Comparison of ENCODE assay signal across 34 cellular contexts in the genomic region with DNA sequence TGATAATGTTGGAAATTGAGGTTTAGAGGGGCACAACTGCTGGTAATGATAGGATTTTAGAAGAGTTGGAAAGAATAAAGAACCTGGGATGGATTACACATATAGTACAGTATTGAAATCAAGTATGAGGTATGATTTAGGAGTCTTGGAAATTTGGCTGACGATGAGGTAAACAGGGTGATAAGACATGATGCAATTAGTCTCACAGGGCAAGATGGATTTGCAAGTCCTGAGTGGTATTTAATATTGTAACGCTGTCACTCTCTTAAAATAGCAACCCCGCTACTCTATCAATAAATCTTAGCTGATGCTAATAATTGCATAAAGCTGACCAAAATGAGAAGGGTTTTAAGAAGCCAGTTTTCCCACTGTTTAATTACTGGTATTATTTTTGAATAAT.
"Had no signal": no experiment of that assay in that cellular context is flagged by ENCODE, and none has a peak within 500 bp of the region (broad histone marks: within the 10 kb centered on the region; RNA-seq: fewer than 3 reads in every experiment).

No MANE protein-coding gene starts in this region.

- H3K4me1 ChIP-seq: adrenal gland, body of pancreas, breast epithelium had no signal

- H3K4me3 Mint-ChIP-seq: activated B cell treated with CpG ODN at 0.5 μM for 24 hours; activated CD4-positive, alpha-beta memory T cell treated with anti-CD3 and anti-CD28 coated beads for 36 hours; activated CD4-positive, alpha-beta T cell treated with anti-CD3 and anti-CD28 coated beads, Interleukin-2, amount 10 ng/mL, durations not matched to agents 24 days and 14 days; activated CD8-positive, alpha-beta T cell treated with anti-CD3 and anti-CD28 coated beads for 36 hours; activated naive CD4-positive, alpha-beta T cell treated with anti-CD3 and anti-CD28 coated beads for 36 hours; activated naive CD8-positive, alpha-beta T cell treated with anti-CD3 and anti-CD28 coated beads for 36 hours; activated T-cell treated with anti-CD3 and anti-CD28 coated beads, Interleukin-2, amount 50 U/mL, for 4 hours; activated T-cell treated with anti-CD3 and anti-CD28 coated beads, Interleukin-2, amount 50 U/mL, for 72 hours; activated T-helper 1 cell treated with anti-CD3 and anti-CD28 coated beads, Interleukin-12 subunit alpha, Interleukin-12 subunit beta, Interleukin-2, Interleukin-4 antibody, amounts not matched to agents 30 ng/mL and 10 ng/mL and 1 ng/mL, durations not matched to agents 14 hours and 24 hours and 36 hours; activated T-helper 17 cell treated with anti-CD3 and anti-CD28 coated beads, Interleukin-2, amount 50 U/mL, for 72 hours; T-helper 1 cell treated with Interleukin-12 subunit alpha and Interleukin-12 subunit beta and Interleukin-4 antibody, amounts not matched to agents 30 μg/mL and 1 μg/mL, for 36 hours; T-helper 2 cell treated with Interferon-gamma antibody and Interleukin-4, amounts not matched to agents 5 μg/mL and 100 μg/mL, for 36 hours had no signal

- H3K4me1 Mint-ChIP-seq: activated B cell treated with CpG ODN at 0.5 μM for 24 hours; activated CD4-positive, alpha-beta T cell treated with anti-CD3 and anti-CD28 coated beads, Interleukin-2, amount 10 ng/mL, durations not matched to agents 24 days and 14 days; activated naive CD8-positive, alpha-beta T cell treated with anti-CD3 and anti-CD28 coated beads for 36 hours; activated T-helper 17 cell treated with anti-CD3 and anti-CD28 coated beads, Interleukin-2, amount 50 U/mL, for 72 hours had no signal

- H3K27me3 Mint-ChIP-seq: activated CD4-positive, alpha-beta memory T cell treated with anti-CD3 and anti-CD28 coated beads for 36 hours; activated CD8-positive, alpha-beta T cell treated with anti-CD3 and anti-CD28 coated beads for 36 hours; activated naive CD8-positive, alpha-beta T cell treated with anti-CD3 and anti-CD28 coated beads for 36 hours; activated T-helper 17 cell treated with anti-CD3 and anti-CD28 coated beads, Interleukin-2, amount 50 U/mL, for 72 hours had no signal

- H3K27ac ChIP-seq: adrenal gland, body of pancreas, brain microvascular endothelial cell, breast epithelium, VCaP had no signal

- H3K9me3 ChIP-seq: adrenal gland, body of pancreas, breast epithelium had no signal

- H3K36me3 ChIP-seq: adrenal gland, brain microvascular endothelial cell had no signal

- H3K27me3 ChIP-seq: adrenal gland, body of pancreas, brain microvascular endothelial cell, breast epithelium had no signal

- H3K4me3 ChIP-seq: adrenal gland, body of pancreas, breast epithelium had no signal

- DNase-seq: activated B cell treated with CpG ODN at 0.5 μM for 24 hours; activated CD4-positive, alpha-beta memory T cell treated with anti-CD3 and anti-CD28 coated beads for 36 hours; activated CD4-positive, alpha-beta T cell treated with anti-CD3 and anti-CD28 coated beads for 4 hours; activated CD4-positive, alpha-beta T cell treated with anti-CD3 and anti-CD28 coated beads, Interleukin-2, amount 10 ng/mL, durations not matched to agents 24 days and 14 days; activated CD4-positive, alpha-beta T cell treated with anti-CD3 and anti-CD28 coated beads, Interleukin-2, amount 50 U/mL, for 1 hour; activated CD4-positive, alpha-beta T cell treated with anti-CD3 and anti-CD28 coated beads, Interleukin-2, amount 50 U/mL, for 4 hours; activated CD4-positive, CD25-positive, alpha-beta regulatory T cell treated with anti-CD3 and anti-CD28 coated beads, Interleukin-2, amount 50 U/mL, for 72 hours; activated CD8-positive, alpha-beta memory T cell treated with anti-CD3 and anti-CD28 coated beads, Interleukin-2, amount 50 U/mL, for 4 hours; activated CD8-positive, alpha-beta T cell treated with anti-CD3 and anti-CD28 coated beads for 36 hours; activated effector memory CD4-positive, alpha-beta T cell treated with anti-CD3 and anti-CD28 coated beads, Interleukin-2, amount 50 U/mL, for 16 hours; activated gamma-delta T cell treated with Interleukin-2 at 50 U/mL for 16 hours; activated naive CD4-positive, alpha-beta T cell; activated naive CD4-positive, alpha-beta T cell treated with anti-CD3 and anti-CD28 coated beads for 36 hours; activated naive CD4-positive, alpha-beta T cell treated with anti-CD3 and anti-CD28 coated beads, Interleukin-2, amount 50 U/mL, for 16 hours; activated naive CD8-positive, alpha-beta T cell treated with anti-CD3 and anti-CD28 coated beads for 36 hours; activated T-cell treated with anti-CD3 and anti-CD28 coated beads for 4 hours; activated T-cell treated with anti-CD3 and anti-CD28 coated beads, Interleukin-2, amount 50 U/mL, for 1 hour; activated T-cell treated with anti-CD3 and anti-CD28 coated beads, Interleukin-2, amount 50 U/mL, for 4 hours; activated T-cell treated with anti-CD3 and anti-CD28 coated beads, Interleukin-2, amount 50 U/mL, for 72 hours; adrenal gland; amniotic stem cell; aorta; body of pancreas; brain microvascular endothelial cell; central memory CD4-positive, alpha-beta T cell; T-helper 2 cell; T-helper 9 cell had no signal

- H3K9me3 Mint-ChIP-seq: activated B cell treated with CpG ODN at 0.5 μM for 24 hours; activated CD4-positive, alpha-beta memory T cell treated with anti-CD3 and anti-CD28 coated beads for 36 hours; activated naive CD4-positive, alpha-beta T cell treated with anti-CD3 and anti-CD28 coated beads, Interleukin-2, amount 50 U/mL, for 72 hours; activated T-cell treated with anti-CD3 and anti-CD28 coated beads, Interleukin-2, amount 50 U/mL, for 72 hours; activated T-helper 1 cell treated with anti-CD3 and anti-CD28 coated beads, Interleukin-12 subunit alpha, Interleukin-12 subunit beta, Interleukin-2, Interleukin-4 antibody, amounts not matched to agents 30 ng/mL and 10 ng/mL and 1 ng/mL, durations not matched to agents 14 hours and 24 hours and 36 hours; T-helper 1 cell treated with Interleukin-12 subunit alpha and Interleukin-12 subunit beta and Interleukin-4 antibody, amounts not matched to agents 30 μg/mL and 1 μg/mL, for 36 hours; T-helper 2 cell treated with Interferon-gamma antibody and Interleukin-4, amounts not matched to agents 5 μg/mL and 100 μg/mL, for 36 hours had no signal

- H3K27ac Mint-ChIP-seq: activated B cell treated with CpG ODN at 0.5 μM for 24 hours; activated CD4-positive, alpha-beta memory T cell treated with anti-CD3 and anti-CD28 coated beads for 36 hours; activated CD4-positive, alpha-beta T cell treated with anti-CD3 and anti-CD28 coated beads, Interleukin-2, amount 10 ng/mL, durations not matched to agents 24 days and 14 days; activated CD8-positive, alpha-beta T cell treated with anti-CD3 and anti-CD28 coated beads for 36 hours; activated naive CD4-positive, alpha-beta T cell treated with anti-CD3 and anti-CD28 coated beads for 36 hours; activated naive CD4-positive, alpha-beta T cell treated with anti-CD3 and anti-CD28 coated beads, Interleukin-2, amount 50 U/mL, for 72 hours; activated naive CD8-positive, alpha-beta T cell treated with anti-CD3 and anti-CD28 coated beads for 36 hours; activated T-cell treated with anti-CD3 and anti-CD28 coated beads, Interleukin-2, amount 50 U/mL, for 72 hours; activated T-helper 1 cell treated with anti-CD3 and anti-CD28 coated beads, Interleukin-12 subunit alpha, Interleukin-12 subunit beta, Interleukin-2, Interleukin-4 antibody, amounts not matched to agents 30 ng/mL and 10 ng/mL and 1 ng/mL, durations not matched to agents 14 hours and 24 hours and 36 hours; activated T-helper 17 cell treated with anti-CD3 and anti-CD28 coated beads, Interleukin-2, amount 50 U/mL, for 72 hours; T-helper 1 cell treated with Interleukin-12 subunit alpha and Interleukin-12 subunit beta and Interleukin-4 antibody, amounts not matched to agents 30 μg/mL and 1 μg/mL, for 36 hours; T-helper 2 cell treated with Interferon-gamma antibody and Interleukin-4, amounts not matched to agents 5 μg/mL and 100 μg/mL, for 36 hours had no signal
